18 cellular contexts compared by ENCODE assay signal in genomic region chr2:106851055-106851454, GRCh38. TPM values are rescaled to one million over a fixed set of nuclear protein-coding genes. Genes with fewer than 3 reads are reported as not detected.
DNase-seq lines count a peak whose midpoint lies in the region; ATAC-seq, FAIRE-seq and TF ChIP-seq lines count a peak whose summit lies in the region.
"Had no signal": no experiment of that assay in that cellular context is flagged by ENCODE, and none has a peak within 500 bp of the region (broad histone marks: within the 10 kb centered on the region; RNA-seq: fewer than 3 reads in every experiment).

No MANE protein-coding gene starts in this region.

- H3K27me3 ChIP-seq in muscle layer of colon (ENCODE audit: control insufficient read depth in 1 of 2, insufficient read depth in 2 of 2, low read length in 2 of 2) (no peaks in the 10 kb centered on the region), sigmoid colon (no peaks in the 10 kb centered on the region), pancreas (no peaks in the 10 kb centered on the region)

- H3K9me3 ChIP-seq in muscle layer of colon (ENCODE audit: low read length) (no peaks in the 10 kb centered on the region), sigmoid colon (no peaks in the 10 kb centered on the region), pancreas (no peaks in the 10 kb centered on the region)

- peaks cover 20% of the 10 kb centered on the region for H3K4me1 ChIP-seq in muscle layer of colon (ENCODE audit: insufficient read depth, low read length)
- peaks cover 0 to 46% (median 20%) of the 10 kb centered on the region in 4 donors for H3K4me1 ChIP-seq in sigmoid colon
- H3K4me1 ChIP-seq in pancreas, result no peaks in the 10 kb centered on the region

- H3K4me1 Mint-ChIP-seq in brain, result peaks cover 81% of the 10 kb centered on the region
- H3K4me1 Mint-ChIP-seq: CD4-positive, CD25-positive, alpha-beta regulatory T cell had no signal

- no peaks in the 10 kb centered on the region for H3K27me3 Mint-ChIP-seq in brain
- H3K27me3 Mint-ChIP-seq: CD4-positive, CD25-positive, alpha-beta regulatory T cell had no signal

- peak overlapping the region in 3 of 5 experiments; percentile 15 to 79 (median 20) for H3K27ac Mint-ChIP-seq in brain
- H3K27ac Mint-ChIP-seq: CD4-positive, CD25-positive, alpha-beta regulatory T cell had no signal

- no peak for FAIRE-seq in pancreas (lab: Jason Lieb, UNC)
- FAIRE-seq: GM19239 had no signal

- H3K36me3 Mint-ChIP-seq in brain, result no peaks in the 10 kb centered on the region
- H3K36me3 Mint-ChIP-seq: CD4-positive, CD25-positive, alpha-beta regulatory T cell had no signal

- TF ChIP-seq CTCF in brain (conservative IDR thresholded peaks at IDR 0.05), result no peak
- no peak for TF ChIP-seq CTCF in sigmoid colon (IDR thresholded peaks at IDR 0.05)
- no peak for TF ChIP-seq CTCF in pancreas (IDR thresholded peaks at IDR 0.05)

- H3K27ac ChIP-seq in muscle layer of colon (ENCODE audit: low read depth, low read length), result peak overlapping the region; percentile 52
- peak overlapping the region; percentile 19 to 65 (median 62) for H3K27ac ChIP-seq in sigmoid colon
- H3K27ac ChIP-seq in pancreas, result no peak overlapping the region

- no peaks in the 10 kb centered on the region for H3K36me3 ChIP-seq in muscle layer of colon (ENCODE audit: insufficient read depth, low read length)
- no peaks in the 10 kb centered on the region for H3K36me3 ChIP-seq in sigmoid colon
- no peaks in the 10 kb centered on the region for H3K36me3 ChIP-seq in pancreas

- peak overlapping the region in 4 of 5 experiments; percentile 9 to 47 (median 23) for H3K4me3 Mint-ChIP-seq in brain
- H3K4me3 Mint-ChIP-seq: CD4-positive, CD25-positive, alpha-beta regulatory T cell had no signal

- TF ChIP-seq POLR2A in sigmoid colon (IDR thresholded peaks at IDR 0.05), result no peak

- 69 to 74% methylated on average over 2 of the region's 2 CpGs for WGBS in sigmoid colon, 2 donors
- WGBS in pancreas, 2 donors, result 34 to 38% methylated on average over 2 of the region's 2 CpGs

- ATAC-seq in pancreas, result no peak

- TF ChIP-seq EP300 in sigmoid colon (IDR thresholded peaks at IDR 0.05), result no peak

- H3K4me3 ChIP-seq in muscle layer of colon (ENCODE audit: low read depth in 1 of 2, low read length in 2 of 2) (peak overlapping the region in 1 of 2 donors; percentile 13), sigmoid colon (no peak overlapping the region), pancreas (no peak overlapping the region)

- intact Hi-C loops in sigmoid colon (cut with DNase I) (no loop called here), pancreas (cut with DNase I) (no loop called here)

- DNase-seq in NCI-H2171 (lab: John Stamatoyannopoulos, UW) (peak; percentile 26), sigmoid colon (no peak), GM19238 (ENCODE audit: insufficient read length, low spot score) (no peak), pancreas (no peak), NCI-H1092 treated with DMSO at 0.1 percent for 48 hours (lab: John Stamatoyannopoulos, UW) (no peak)
- DNase-seq in stimulated activated CD4-positive, alpha-beta T cell treated with anti-CD3 and anti-CD28 coated beads, Interleukin-12 subunit alpha, Interleukin-12 subunit beta, amount 100 ng/mL, for 4 hours, result no peak
- DNase-seq: ACHN; CD4-positive, CD25-positive, alpha-beta regulatory T cell; DMS53; HCEC 1CT; NCI-H1930; NCI-H226; NCI-H526; RPMI8226 had no signal

- H3K9ac ChIP-seq in muscle layer of colon (ENCODE audit: low read length), result no peak overlapping the region

- no peaks in the 10 kb centered on the region for H3K9me3 Mint-ChIP-seq in brain

RNA-seq across cellular contexts. Expression of gene ST6GAL2, which starts 34.9 kb away (rescaled TPM):
- 4.3 TPM for polyA plus RNA-seq in brain (ENCODE audit: insufficient read depth, low read depth, low replicate concordance)
- 1 to 10 TPM in 3 of 4 donors, under 1 TPM in 1; 0.83 to 6.2 (median 2.5) TPM for total RNA-seq in sigmoid colon
- polyA plus RNA-seq in sigmoid colon, result under 1 TPM; under 0.01 to 0.23 (median 0.15) TPM
- total RNA-seq in pancreas, result 1 to 10 TPM in 1 of 6 donors, under 1 TPM in 3, not detected in 2; 0.06 to 1.0 (median 0.29) TPM
- under 1 TPM; 0.04 to 0.05 TPM for polyA plus RNA-seq in pancreas
- total RNA-seq: OCI-LY7 had no signal
- polyA plus RNA-seq: CD4-positive, CD25-positive, alpha-beta regulatory T cell had no signal

Comparison
In these comparisons a context has a peak if more than half of its experiments do, and no peak if none do; other contexts are left out.
1. H3K27ac ChIP-seq: peak in muscle layer of colon (single experiment) and sigmoid colon (4 of 4); none in pancreas (0 of 4).